8 cellular contexts compared by ENCODE assay signal in genomic region chr10:72334832-72335393, GRCh38. TPM values are rescaled to one million over a fixed set of nuclear protein-coding genes. Genes with fewer than 3 reads are reported as not detected.
DNase-seq lines count a peak whose midpoint lies in the region; ATAC-seq and TF ChIP-seq lines count a peak whose summit lies in the region.

No MANE protein-coding gene starts in this region.

- no peak overlapping the region for H2AFZ ChIP-seq in SU-DHL-6 (ENCODE audit: low read depth, low read length, severe bottlenecking)

- no peaks in the 10 kb centered on the region for H4K20me1 ChIP-seq in SU-DHL-6 (ENCODE audit: low read depth, low read length)

- TF ChIP-seq CTCF in SU-DHL-6 (IDR thresholded peaks at IDR 0.05; ENCODE audit: insufficient read depth, low read length, poor library complexity, severe bottlenecking), result no peak

- H3K36me3 ChIP-seq in SU-DHL-6 (ENCODE audit: low read length), result no peaks in the 10 kb centered on the region; the same call in 1 of the 2 replicates
- peaks cover 14 to 15% (median 15%) of the 10 kb centered on the region in 3 donors for H3K36me3 ChIP-seq in skeletal muscle tissue (ENCODE audit: control insufficient read depth in 3 of 3, insufficient read depth in 3 of 3, low read length in 3 of 3)

- peak overlapping the region; percentile 45 for H3K4me2 ChIP-seq in SU-DHL-6 (ENCODE audit: low read depth, low read length, poor library complexity, severe bottlenecking)

- H3K9ac ChIP-seq in SU-DHL-6 (ENCODE audit: low read length) (peak overlapping the region; percentile 44), skeletal muscle tissue (ENCODE audit: low read depth in 1 of 3, low read length in 3 of 3) (peak overlapping the region; percentile 55 to 75 (median 73))

- H3F3A ChIP-seq in SU-DHL-6 (ENCODE audit: insufficient read depth), result peaks cover 34% of the 10 kb centered on the region

- H3K79me2 ChIP-seq in SU-DHL-6 (ENCODE audit: insufficient read depth, low read length), result no peaks in the 10 kb centered on the region

- no peaks in the 10 kb centered on the region for H3K9me3 ChIP-seq in SU-DHL-6 (ENCODE audit: insufficient read depth, low read length)
- H3K9me3 ChIP-seq in skeletal muscle tissue (ENCODE audit: control insufficient read depth in 3 of 3, low read length in 3 of 3), result no peaks in the 10 kb centered on the region

- ATAC-seq in GM19023 (IDR thresholded peaks at IDR 0.05; ENCODE audit: unreplicated experiment) (peak; percentile 64), HG03139 (IDR thresholded peaks at IDR 0.05; ENCODE audit: unreplicated experiment) (peak; percentile 51)

- H3K4me3 ChIP-seq in SU-DHL-6 (ENCODE audit: insufficient read depth, low read length, poor library complexity, severe bottlenecking), result no peak overlapping the region
- H3K4me3 ChIP-seq in skeletal muscle tissue (ENCODE audit: low read length in 3 of 3), result peak overlapping the region; percentile 10 to 52 (median 23)

- no peaks in the 10 kb centered on the region for H3K27me3 ChIP-seq in SU-DHL-6 (ENCODE audit: low read length)
- no peaks in the 10 kb centered on the region for H3K27me3 ChIP-seq in skeletal muscle tissue (ENCODE audit: control insufficient read depth in 3 of 3, insufficient read depth in 3 of 3, low read length in 3 of 3)

- H3K27ac ChIP-seq in SU-DHL-6 (ENCODE audit: low read depth, low read length) (peak overlapping the region; percentile 92), skeletal muscle tissue (ENCODE audit: low read depth, low read length) (peak overlapping the region; percentile 92)

- DNase-seq in amniotic epithelial cell (ENCODE audit: low read depth) (peak; percentile 100), hypothalamus (lab: John Stamatoyannopoulos, UW) (peak in 35 of 51 donors; percentile 28 to 85 (median 68)), COR-L47 (lab: John Stamatoyannopoulos, UW) (no peak), DMS53 (lab: John Stamatoyannopoulos, UW) (no peak)

- no peaks in the 10 kb centered on the region for H3K9me2 ChIP-seq in SU-DHL-6 (replicated peaks; ENCODE audit: insufficient read depth, low read length)

- H3K4me1 ChIP-seq in skeletal muscle tissue (ENCODE audit: control insufficient read depth in 3 of 3, insufficient read depth in 3 of 3, low read length in 3 of 3), result peaks cover 50 to 54% (median 52%) of the 10 kb centered on the region in 3 donors

RNA-seq across cellular contexts. Expression of gene DNAJB12, which starts 19.8 kb away (rescaled TPM):
- 13.0 TPM for total RNA-seq in skeletal muscle tissue

Comparison
In these comparisons a context has a peak if more than half of its experiments do, and no peak if none do; other contexts are left out.
1. DNase-seq: peak in amniotic epithelial cell (single experiment) and hypothalamus (35 of 51); none in COR-L47 (single experiment) and DMS53 (single experiment).